8 cellular contexts compared by ENCODE assay signal in the genomic region with DNA sequence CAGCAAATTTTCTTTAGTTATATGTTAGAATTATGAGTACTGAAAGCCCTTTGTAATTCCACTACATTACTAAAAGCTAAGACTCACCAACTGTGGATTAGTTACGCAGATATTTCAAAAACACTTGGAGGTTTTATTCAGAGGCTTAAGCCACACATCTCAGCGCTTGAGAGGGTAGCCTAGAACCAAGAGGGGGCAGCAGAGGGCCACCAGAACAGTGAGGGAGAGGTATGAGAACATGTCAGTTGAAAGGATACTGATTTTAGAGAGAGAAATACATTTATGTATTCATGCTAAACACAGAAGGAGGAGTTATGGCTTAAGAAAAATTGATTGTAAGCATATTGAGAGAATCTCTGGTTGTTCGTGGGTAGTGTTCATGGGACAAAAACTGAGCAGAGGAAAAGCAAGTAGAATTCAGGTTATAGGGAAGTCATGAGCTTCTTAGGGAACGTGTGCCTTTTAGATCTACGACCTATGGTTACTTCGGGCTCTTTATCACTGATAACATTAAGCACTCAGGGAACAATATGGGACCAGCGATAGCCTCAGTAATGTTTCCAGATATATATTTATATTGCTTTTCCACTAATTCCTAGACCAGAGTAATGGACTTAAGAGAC. TPM values are rescaled to one million over a fixed set of nuclear protein-coding genes. Genes with fewer than 3 reads are reported as not detected.
DNase-seq lines count a peak whose midpoint lies in the region; ATAC-seq lines count a peak whose summit lies in the region.

No MANE protein-coding gene starts in this region.

- H3K4me3 Mint-ChIP-seq in memory B cell: peak overlapping the region; percentile 3

- no peaks in the 10 kb centered on the region for H3K27me3 Mint-ChIP-seq in memory B cell

- H3K4me1 Mint-ChIP-seq in memory B cell: peaks cover 7% of the 10 kb centered on the region

- ATAC-seq in GM19455 (IDR thresholded peaks at IDR 0.05; ENCODE audit: unreplicated experiment): peak; percentile 97
- ATAC-seq in HG03520 (IDR thresholded peaks at IDR 0.05; ENCODE audit: unreplicated experiment): peak; percentile 98
- peak; percentile 96 for ATAC-seq in memory B cell (ENCODE audit: low read depth)

- no peaks in the 10 kb centered on the region for H3K36me3 Mint-ChIP-seq in memory B cell

- peaks cover under 1% of the 10 kb centered on the region for H3K9me3 Mint-ChIP-seq in memory B cell

- H3K27ac Mint-ChIP-seq in memory B cell: no peak overlapping the region

- DNase-seq in COLO829 (ENCODE audit: low spot score): peak; percentile 61
- peak; percentile 60 for DNase-seq in NCI-H526 treated with DMSO at 0.1 percent for 48 hours (lab: John Stamatoyannopoulos, UW)
- peak; percentile 66 for DNase-seq in activated CD4-positive, alpha-beta T cell treated with anti-CD3 and anti-CD28 coated beads, Interleukin-2, amount 50 U/mL, for 1 hour
- peak; percentile 78 for DNase-seq in dermis blood vessel endothelial cell
- peak; percentile 53 to 58 for DNase-seq in memory B cell (ENCODE audit: low spot score in 2 of 2)
- DNase-seq in stimulated activated CD8-positive, alpha-beta memory T cell treated with anti-CD3 and anti-CD28 coated beads, Interleukin-2, amount 100 ng/mL, for 1 hour (ENCODE audit: low read depth in 2 of 2): peak; percentile 30 to 37

RNA-seq across cellular contexts. Expression of gene SERINC1, which starts 20.4 kb away (rescaled TPM):
- 207 and 230 TPM in 2 replicates for total RNA-seq in dermis blood vessel endothelial cell

Comparison
In these comparisons a context has a peak if more than half of its experiments do, and no peak if none do; other contexts are left out.
1. Peak in every context shown above with its lines: DNase-seq and ATAC-seq.